In the genomic region with DNA sequence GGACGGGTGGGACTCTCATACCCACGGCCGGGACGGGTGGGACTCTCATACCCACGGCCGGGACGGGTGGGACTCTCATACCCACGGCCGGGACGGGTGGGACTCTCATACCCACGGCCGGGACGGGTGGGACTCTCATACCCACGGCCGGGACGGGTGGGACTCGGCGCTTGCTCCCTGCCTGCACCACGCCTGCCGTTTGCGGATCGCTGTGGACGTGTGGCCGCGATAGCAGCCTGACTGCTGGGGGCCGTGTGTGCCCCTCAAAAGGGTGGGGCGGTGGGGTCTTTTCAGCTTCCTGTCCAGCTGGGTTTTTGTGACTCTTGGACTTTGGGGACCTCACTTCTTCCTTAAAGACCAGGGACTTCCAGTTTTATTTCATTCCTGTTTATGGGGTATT, we compare ENCODE assay signal across 11 cellular contexts. TPM values are rescaled to one million over a fixed set of nuclear protein-coding genes. Genes with fewer than 3 reads are reported as not detected.
"Had no signal": no experiment of that assay in that cellular context is flagged by ENCODE, and none has a peak within 500 bp of the region (broad histone marks: within the 10 kb centered on the region; RNA-seq: fewer than 3 reads in every experiment).

No MANE protein-coding gene starts in this region.

RNA-seq across cellular contexts. Expression of a gene that starts 57.7 kb away (rescaled TPM):
- total RNA-seq: activated CD4-positive, alpha-beta memory T cell treated with anti-CD3 and anti-CD28 coated beads for 36 hours; activated CD4-positive, alpha-beta T cell treated with anti-CD3 and anti-CD28 coated beads for 36 hours; activated CD4-positive, alpha-beta T cell treated with anti-CD3 and anti-CD28 coated beads, Interleukin-2, amount 10 ng/mL, durations not matched to agents 24 days and 14 days; activated CD8-positive, alpha-beta memory T cell treated with anti-CD3 and anti-CD28 coated beads for 36 hours; activated CD8-positive, alpha-beta memory T cell treated with anti-CD3 and anti-CD28 coated beads, Interleukin-2, amount 10 ng/mL, durations not matched to agents 7 days and 5 days; activated CD8-positive, alpha-beta T cell treated with anti-CD3 and anti-CD28 coated beads, Interleukin-2, amount 10 ng/mL, durations not matched to agents 7 days and 5 days; activated T-cell treated with anti-CD3 and anti-CD28 coated beads, Interleukin-2, amount 50 U/mL, for 72 hours; body of pancreas; endothelial cell of umbilical vein; glomerular endothelial cell; T-helper 17 cell had no signal
- polyA plus RNA-seq: endothelial cell of umbilical vein had no signal
